Comparison of ENCODE assay signal across 18 cellular contexts in the genomic region with DNA sequence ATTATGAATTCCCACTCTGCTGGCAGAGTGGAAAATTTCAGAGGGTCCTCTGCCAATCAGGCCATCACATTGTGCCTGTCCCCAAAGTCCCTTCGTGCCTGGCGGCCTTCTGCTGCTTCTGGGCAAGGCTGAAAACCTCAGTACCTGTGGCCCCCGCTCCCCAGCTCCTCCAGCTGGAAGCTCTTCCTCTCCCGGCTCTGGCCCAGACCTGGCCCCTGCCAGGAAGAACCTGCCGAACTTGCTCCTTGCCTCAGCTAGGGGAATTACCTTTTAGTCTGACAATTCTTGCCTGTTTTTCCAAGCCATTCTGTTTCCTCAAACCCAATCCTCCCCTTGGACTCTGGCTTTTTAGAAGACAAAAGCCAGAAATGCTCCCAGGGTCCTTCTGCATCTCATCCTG. TPM values are rescaled to one million over a fixed set of nuclear protein-coding genes. Genes with fewer than 3 reads are reported as not detected.
DNase-seq lines count a peak whose midpoint lies in the region; ATAC-seq and TF ChIP-seq lines count a peak whose summit lies in the region.
"Had no signal": no experiment of that assay in that cellular context is flagged by ENCODE, and none has a peak within 500 bp of the region (broad histone marks: within the 10 kb centered on the region; RNA-seq: fewer than 3 reads in every experiment).

No MANE protein-coding gene starts in this region.

- H3K9ac ChIP-seq in Loucy (ENCODE audit: low read depth, low read length, poor library complexity, severe bottlenecking), result no peak overlapping the region

- H3K4me1 ChIP-seq in Loucy (ENCODE audit: insufficient read depth, low read length, poor library complexity, severe bottlenecking), result peaks cover 13% of the 10 kb centered on the region
- peaks cover 33 to 63% (median 40%) of the 10 kb centered on the region in 4 donors for H3K4me1 ChIP-seq in esophagus muscularis mucosa

- DNase-seq in esophagus muscularis mucosa (ENCODE audit: extremely low spot score), result peak; percentile 21
- DNase-seq in nephron progenitor cell, result no peak
- DNase-seq in type B pancreatic cell (ENCODE audit: extremely low spot score, unreplicated experiment), result no peak
- no peak for DNase-seq in posterior vena cava (ENCODE audit: low spot score)
- DNase-seq in 8988T, result no peak
- no peak for DNase-seq in sciatic nerve (ENCODE audit: low spot score)
- DNase-seq: activated CD4-positive, alpha-beta T cell treated with anti-CD3 and anti-CD28 coated beads for 48 hours; DND-41; naive thymus-derived CD4-positive, alpha-beta T cell; NCI-H1092; NCI-H2171 treated with DMSO at 0.1 percent for 48 hours; SJCRH30; stimulated activated CD4-positive, alpha-beta T cell treated with anti-CD3 and anti-CD28 coated beads, Interleukin-4, amount 100 ng/mL, for 1 hour had no signal

- H3K4me3 Mint-ChIP-seq in nephron progenitor cell (peak overlapping the region; percentile 16), type B pancreatic cell (peak overlapping the region; percentile 70)
- H3K4me3 Mint-ChIP-seq: central memory CD8-positive, alpha-beta T cell; naive thymus-derived CD4-positive, alpha-beta T cell had no signal

- H3K27me3 Mint-ChIP-seq in nephron progenitor cell (ENCODE audit: low read depth, poor library complexity) (no peaks in the 10 kb centered on the region), type B pancreatic cell (no peaks in the 10 kb centered on the region)

- no peak for TF ChIP-seq EP300 in esophagus muscularis mucosa (IDR thresholded peaks at IDR 0.05)

- H3K79me2 ChIP-seq in Loucy (ENCODE audit: insufficient read depth, low read length), result no peaks in the 10 kb centered on the region

- no peak overlapping the region for H3K4me2 ChIP-seq in Loucy (ENCODE audit: low read depth, low read length, poor library complexity, severe bottlenecking)

- H3K27me3 ChIP-seq in Loucy (ENCODE audit: insufficient read depth, low read length, poor library complexity, severe bottlenecking), result no peaks in the 10 kb centered on the region
- no peaks in the 10 kb centered on the region for H3K27me3 ChIP-seq in esophagus muscularis mucosa
- H3K27me3 ChIP-seq: SJCRH30 had no signal

- H3K36me3 Mint-ChIP-seq in nephron progenitor cell (ENCODE audit: low read depth) (peaks cover 13% of the 10 kb centered on the region), type B pancreatic cell (peaks cover 12% of the 10 kb centered on the region)
- H3K36me3 Mint-ChIP-seq: activated naive CD4-positive, alpha-beta T cell treated with anti-CD3 and anti-CD28 coated beads, Interleukin-2, amount 50 U/mL, for 72 hours; naive thymus-derived CD4-positive, alpha-beta T cell had no signal

- H3F3A ChIP-seq in Loucy (ENCODE audit: low read depth), result no peaks in the 10 kb centered on the region

- ATAC-seq in sciatic nerve, result no peak
- ATAC-seq: activated naive CD4-positive, alpha-beta T cell treated with anti-CD3 and anti-CD28 coated beads, Interleukin-2, amount 50 U/mL, for 72 hours; HepG2 had no signal

- H4K20me1 ChIP-seq in Loucy (ENCODE audit: insufficient read depth, low read length, poor library complexity, severe bottlenecking), result no peaks in the 10 kb centered on the region

- H2AFZ ChIP-seq in Loucy (ENCODE audit: low read length), result peak overlapping the region; percentile 46; the same call in 1 of the 2 replicates

- H3K9me2 ChIP-seq in Loucy (replicated peaks; ENCODE audit: low read depth, low read length), result no peaks in the 10 kb centered on the region

- no peaks in the 10 kb centered on the region for H3K9me3 ChIP-seq in Loucy (ENCODE audit: insufficient read depth, low read depth, low read length)
- H3K9me3 ChIP-seq in esophagus muscularis mucosa, result no peaks in the 10 kb centered on the region
- H3K9me3 ChIP-seq: HAP-1 had no signal

- 93% methylated on average over 5 of the region's 5 CpGs for WGBS in esophagus muscularis mucosa

- H3K4me1 Mint-ChIP-seq in nephron progenitor cell (peaks cover 86% of the 10 kb centered on the region), type B pancreatic cell (ENCODE audit: unreplicated experiment) (peaks cover 67% of the 10 kb centered on the region)
- H3K4me1 Mint-ChIP-seq: central memory CD8-positive, alpha-beta T cell had no signal

- peak overlapping the region in 3 of 4 donors; percentile 28 to 62 (median 43) for H3K27ac ChIP-seq in esophagus muscularis mucosa (replicated peaks in 1 of 4)
- H3K27ac ChIP-seq: SJCRH30 had no signal

- no peak for TF ChIP-seq CTCF in Loucy (conservative IDR thresholded peaks at IDR 0.05; ENCODE audit: low read length)
- no peak for TF ChIP-seq CTCF in esophagus muscularis mucosa (IDR thresholded peaks at IDR 0.05)
- TF ChIP-seq CTCF in nephron progenitor cell (IDR thresholded peaks at IDR 0.05), result no peak
- no peak for TF ChIP-seq CTCF in type B pancreatic cell (conservative IDR thresholded peaks at IDR 0.05)

- peaks cover 17% of the 10 kb centered on the region for H3K9me3 Mint-ChIP-seq in nephron progenitor cell
- H3K9me3 Mint-ChIP-seq in type B pancreatic cell, result peaks cover 21% of the 10 kb centered on the region
- H3K9me3 Mint-ChIP-seq: activated naive CD4-positive, alpha-beta T cell treated with anti-CD3 and anti-CD28 coated beads, Interleukin-2, amount 50 U/mL, for 72 hours; central memory CD8-positive, alpha-beta T cell had no signal

- H3K4me3 ChIP-seq in Loucy (ENCODE audit: low read length, poor library complexity, severe bottlenecking), result no peak overlapping the region
- no peak overlapping the region for H3K4me3 ChIP-seq in esophagus muscularis mucosa
- H3K4me3 ChIP-seq: HAP-1, SJCRH30 had no signal

- intact Hi-C loops in esophagus muscularis mucosa (cut with DNase I), result no loop called here
- intact Hi-C loops in posterior vena cava (cut with DNase I), result no loop called here
- intact Hi-C loops in sciatic nerve (cut with DNase I), result no loop called here

- H3K36me3 ChIP-seq in Loucy (ENCODE audit: insufficient read depth, low read length) (no peaks in the 10 kb centered on the region), esophagus muscularis mucosa (no peaks in the 10 kb centered on the region)
- H3K36me3 ChIP-seq: HAP-1, SJCRH30 had no signal

- H3K27ac Mint-ChIP-seq in nephron progenitor cell, result peak overlapping the region; percentile 97
- H3K27ac Mint-ChIP-seq in type B pancreatic cell, result peak overlapping the region; percentile 88
- H3K27ac Mint-ChIP-seq: activated naive CD4-positive, alpha-beta T cell treated with anti-CD3 and anti-CD28 coated beads, Interleukin-2, amount 50 U/mL, for 72 hours; naive thymus-derived CD4-positive, alpha-beta T cell had no signal

- no peak for TF ChIP-seq POLR2A in esophagus muscularis mucosa (IDR thresholded peaks at IDR 0.05; ENCODE audit: low read depth)

RNA-seq across cellular contexts. Expression of gene TRIL, which starts 27.9 kb away (rescaled TPM):
- 1 to 10 TPM; 1.3 to 9.4 (median 5.5) TPM for total RNA-seq in esophagus muscularis mucosa
- 3.9 and 42.9 TPM in 2 replicates for total RNA-seq in type B pancreatic cell (ENCODE audit: low replicate concordance)
- 10 to 100 TPM in 1 of 2 donors, 1 to 10 TPM in 1; 4.6 to 10.6 TPM for total RNA-seq in posterior vena cava
- 9.7 TPM for total RNA-seq in sciatic nerve
